ENCODE assay signal across 8 cellular contexts in genomic region chr14:23301288-23301968, GRCh38. TPM values are rescaled to one million over a fixed set of nuclear protein-coding genes. Genes with fewer than 3 reads are reported as not detected.
DNase-seq lines count a peak whose midpoint lies in the region; ATAC-seq and TF ChIP-seq lines count a peak whose summit lies in the region.

No MANE protein-coding gene starts in this region.

- peak overlapping the region; percentile 92 to 97 for H3K9ac ChIP-seq in duodenal mucosa (ENCODE audit: low read depth in 1 of 2, low read length in 2 of 2)

- peaks cover 19% of the 10 kb centered on the region for H3K4me1 ChIP-seq in CD8-positive, alpha-beta T cell (ENCODE audit: insufficient read depth, low read length)
- H3K4me1 ChIP-seq in duodenal mucosa (ENCODE audit: control insufficient read depth in 1 of 2, insufficient read depth in 2 of 2, low read length in 2 of 2), result peaks cover 20 to 33% of the 10 kb centered on the region in 2 donors

- DNase-seq in CD8-positive, alpha-beta T cell, result peak; percentile 93 to 97 (median 96)
- DNase-seq in NCI-H774 (lab: John Stamatoyannopoulos, UW), result peak; percentile 99
- peak; percentile 98 for DNase-seq in activated CD4-positive, alpha-beta memory T cell treated with anti-CD3 and anti-CD28 coated beads, Interleukin-2, amount 10 ng/mL, durations not matched to agents 7 days and 5 days
- peak; percentile 99 for DNase-seq in lung microvascular endothelial cell (ENCODE audit: low read depth in 2 of 2)
- DNase-seq in stimulated activated CD4-positive, alpha-beta T cell treated with anti-CD3 and anti-CD28 coated beads, TNF-alpha, amount 100 ng/mL, for 4 hours (ENCODE audit: low read depth in 3 of 3), result peak; percentile 92 to 96 (median 95)

- peak overlapping the region; percentile 97 for H3K4me3 ChIP-seq in CD8-positive, alpha-beta T cell (ENCODE audit: low read depth, low read length)
- H3K4me3 ChIP-seq in duodenal mucosa (ENCODE audit: low read depth in 1 of 2, low read length in 2 of 2), result peak overlapping the region; percentile 95

- no peaks in the 10 kb centered on the region for H3K27me3 ChIP-seq in CD8-positive, alpha-beta T cell (ENCODE audit: insufficient read depth, low read length)
- H3K27me3 ChIP-seq in duodenal mucosa (ENCODE audit: control insufficient read depth in 1 of 2, insufficient read depth in 2 of 2, low read length in 2 of 2), result no peaks in the 10 kb centered on the region

- CTCF ChIA-PET in CD8-positive, alpha-beta T cell (lab: Charles Lee), result interaction anchor here (0.8 to 6.5 kb wide), 11 partner anchors 13 to 1142 kb away, joined by 3 to 53 read pairs (median 4); partner anchors contain the start of genes ACIN1, HOMEZ, PABPN1 and PRMT5
- CTCF ChIA-PET in activated CD4-positive, alpha-beta memory T cell treated with anti-CD3 and anti-CD28 coated beads, Interleukin-2, amount 10 ng/mL, durations not matched to agents 7 days and 5 days (lab: Charles Lee), result interaction anchor here (0.6 to 9.2 kb wide), 15 partner anchors 9 to 233 kb away, joined by 3 to 78 read pairs (median 4); partner anchors contain the start of genes C14orf119, CEBPE, HOMEZ and PABPN1

- TF ChIP-seq CTCF in CD8-positive, alpha-beta T cell (IDR thresholded peaks at IDR 0.05), result peak; percentile 68

- no peaks in the 10 kb centered on the region for H3K9me3 ChIP-seq in CD8-positive, alpha-beta T cell (ENCODE audit: low read length)
- H3K9me3 ChIP-seq in duodenal mucosa (ENCODE audit: control insufficient read depth in 1 of 2, low read length in 2 of 2), result no peaks in the 10 kb centered on the region

- intact Hi-C loops in CD8-positive, alpha-beta T cell (cut with DNase I, micrococcal nuclease), result loop anchor here (1.0 to 10.0 kb wide), 11 partner anchors 15 to 813 kb away; partner anchors contain the start of genes HOMEZ (in 2 of the 2), PABPN1 (in 2 of the 2), ACIN1 (in 1 of the 2) and C14orf119 (in 1 of the 2)

- no peaks in the 10 kb centered on the region for H3K9me3 Mint-ChIP-seq in CD8-positive, alpha-beta T cell
- no peaks in the 10 kb centered on the region for H3K9me3 Mint-ChIP-seq in activated CD4-positive, alpha-beta memory T cell treated with anti-CD3 and anti-CD28 coated beads, Interleukin-2, amount 10 ng/mL, durations not matched to agents 7 days and 5 days

- peak overlapping the region; percentile 98 for H3K27ac Mint-ChIP-seq in CD8-positive, alpha-beta T cell
- H3K27ac Mint-ChIP-seq in activated CD4-positive, alpha-beta memory T cell treated with anti-CD3 and anti-CD28 coated beads, Interleukin-2, amount 10 ng/mL, durations not matched to agents 7 days and 5 days, result peak overlapping the region; percentile 95

- POLR2A ChIA-PET in CD8-positive, alpha-beta T cell (lab: Charles Lee), result interaction anchor here (0.8 to 5.7 kb wide), 14 partner anchors 10 to 1454 kb away, joined by 3 to 202 read pairs (median 5); partner anchors contain the start of genes ACIN1, C14orf119, HOMEZ and MDP1
- POLR2A ChIA-PET in activated CD4-positive, alpha-beta memory T cell treated with anti-CD3 and anti-CD28 coated beads, Interleukin-2, amount 10 ng/mL, durations not matched to agents 7 days and 5 days (lab: Charles Lee), result interaction anchor here (0.8 to 14.2 kb wide), 21 partner anchors 9 to 859 kb away, joined by 3 to 282 read pairs (median 7); partner anchors contain the start of genes ACIN1, C14orf119, HOMEZ and IRF9

- H3K36me3 ChIP-seq in CD8-positive, alpha-beta T cell (ENCODE audit: insufficient read depth, low read length), result no peaks in the 10 kb centered on the region
- peaks cover 0 to 7% of the 10 kb centered on the region in 2 donors for H3K36me3 ChIP-seq in duodenal mucosa (ENCODE audit: control insufficient read depth in 1 of 2, insufficient read depth in 2 of 2, low read length in 2 of 2)

- peaks cover 27% of the 10 kb centered on the region for H3K4me1 Mint-ChIP-seq in CD8-positive, alpha-beta T cell (ENCODE audit: low read depth)
- peaks cover 31% of the 10 kb centered on the region for H3K4me1 Mint-ChIP-seq in activated CD4-positive, alpha-beta memory T cell treated with anti-CD3 and anti-CD28 coated beads, Interleukin-2, amount 10 ng/mL, durations not matched to agents 7 days and 5 days

- H3K36me3 Mint-ChIP-seq in CD8-positive, alpha-beta T cell, result peaks cover 23% of the 10 kb centered on the region
- peaks cover 33% of the 10 kb centered on the region for H3K36me3 Mint-ChIP-seq in activated CD4-positive, alpha-beta memory T cell treated with anti-CD3 and anti-CD28 coated beads, Interleukin-2, amount 10 ng/mL, durations not matched to agents 7 days and 5 days (ENCODE audit: low read depth)

- ATAC-seq in CD8-positive, alpha-beta T cell, result peak; percentile 74
- ATAC-seq in GM19452 (IDR thresholded peaks at IDR 0.05; ENCODE audit: unreplicated experiment) (peak; percentile 73), HG03575 (IDR thresholded peaks at IDR 0.05; ENCODE audit: extremely low read depth, insufficient number of reproducible peaks, low FRiP score, unreplicated experiment) (peak; percentile 44)

- peaks cover 14% of the 10 kb centered on the region for H3K27me3 Mint-ChIP-seq in CD8-positive, alpha-beta T cell (ENCODE audit: low read depth)
- peaks cover 8% of the 10 kb centered on the region for H3K27me3 Mint-ChIP-seq in activated CD4-positive, alpha-beta memory T cell treated with anti-CD3 and anti-CD28 coated beads, Interleukin-2, amount 10 ng/mL, durations not matched to agents 7 days and 5 days

- peak overlapping the region; percentile 97 for H3K4me3 Mint-ChIP-seq in CD8-positive, alpha-beta T cell
- peak overlapping the region; percentile 93 for H3K4me3 Mint-ChIP-seq in activated CD4-positive, alpha-beta memory T cell treated with anti-CD3 and anti-CD28 coated beads, Interleukin-2, amount 10 ng/mL, durations not matched to agents 7 days and 5 days

- peak overlapping the region; percentile 97 for H3K27ac ChIP-seq in CD8-positive, alpha-beta T cell (ENCODE audit: low read depth, low read length)
- peak overlapping the region; percentile 98 for H3K27ac ChIP-seq in duodenal mucosa (ENCODE audit: low read depth, low read length)

RNA-seq across cellular contexts. Expression of gene PPP1R3E, which starts 1.2 kb away (rescaled TPM):
- 10 to 100 TPM; 31.2 to 33.8 TPM for total RNA-seq in CD8-positive, alpha-beta T cell
- total RNA-seq in activated CD4-positive, alpha-beta memory T cell treated with anti-CD3 and anti-CD28 coated beads, Interleukin-2, amount 10 ng/mL, durations not matched to agents 7 days and 5 days, result 10 to 100 TPM; 29.7 to 34.4 TPM
- total RNA-seq in lung microvascular endothelial cell, result 1.5 and 3.6 TPM in 2 replicates

RNA-seq across cellular contexts. Expression of gene BCL2L2, which starts 5.2 kb away (rescaled TPM):
- total RNA-seq in CD8-positive, alpha-beta T cell, result 1 to 10 TPM; 1.4 to 1.8 TPM
- total RNA-seq in activated CD4-positive, alpha-beta memory T cell treated with anti-CD3 and anti-CD28 coated beads, Interleukin-2, amount 10 ng/mL, durations not matched to agents 7 days and 5 days, result 1 to 10 TPM; 2.1 to 4.1 TPM
- 9.4 and 14.9 TPM in 2 replicates for total RNA-seq in lung microvascular endothelial cell

RNA-seq across cellular contexts. Expression of gene HOMEZ, which starts 15.5 kb away (rescaled TPM):
- 1 to 10 TPM; 3.1 to 4.0 TPM for total RNA-seq in CD8-positive, alpha-beta T cell
- 10 to 100 TPM; 11.7 to 11.9 TPM for total RNA-seq in activated CD4-positive, alpha-beta memory T cell treated with anti-CD3 and anti-CD28 coated beads, Interleukin-2, amount 10 ng/mL, durations not matched to agents 7 days and 5 days
- total RNA-seq in lung microvascular endothelial cell, result 3.1 and 3.4 TPM in 2 replicates

RNA-seq across cellular contexts. Expression of gene PABPN1, which starts 19.8 kb away (rescaled TPM):
- 100 to 1,000 TPM; 186 to 191 TPM for total RNA-seq in CD8-positive, alpha-beta T cell
- 100 to 1,000 TPM; 194 to 198 TPM for total RNA-seq in activated CD4-positive, alpha-beta memory T cell treated with anti-CD3 and anti-CD28 coated beads, Interleukin-2, amount 10 ng/mL, durations not matched to agents 7 days and 5 days
- 46.2 and 52.8 TPM in 2 replicates for total RNA-seq in lung microvascular endothelial cell

RNA-seq across cellular contexts. Expression of gene SLC22A17, which starts 51.3 kb away (rescaled TPM):
- total RNA-seq in CD8-positive, alpha-beta T cell, result 10 to 100 TPM; 12.3 to 13.5 TPM
- total RNA-seq in activated CD4-positive, alpha-beta memory T cell treated with anti-CD3 and anti-CD28 coated beads, Interleukin-2, amount 10 ng/mL, durations not matched to agents 7 days and 5 days, result 1 to 10 TPM; 2.0 TPM
- 0.22 and 0.60 TPM in 2 replicates for total RNA-seq in lung microvascular endothelial cell

Comparison
In these comparisons a context has a peak if more than half of its experiments do, and no peak if none do; other contexts are left out.
1. Peak in every context shown above with its lines: DNase-seq, ATAC-seq, H3K4me3 ChIP-seq and H3K27ac ChIP-seq.